In the genomic region with DNA sequence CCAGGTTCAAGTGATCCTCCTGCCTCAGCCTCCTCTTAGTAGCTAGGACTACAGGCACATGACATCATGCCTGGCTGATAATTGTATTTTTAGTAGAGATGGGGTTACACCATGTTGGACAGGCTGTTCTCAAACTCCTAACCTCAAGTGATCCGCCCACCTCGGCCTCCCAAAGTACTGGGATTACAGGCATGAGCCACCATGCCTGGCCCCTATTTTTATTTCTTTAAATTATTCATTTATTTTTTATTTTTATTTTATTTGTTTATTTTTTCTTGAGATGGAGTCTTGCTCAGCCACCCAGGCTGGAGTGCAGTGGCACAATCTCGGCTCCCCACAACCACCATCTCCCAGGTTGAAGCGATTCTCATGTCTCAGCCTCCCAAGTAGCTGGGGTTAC, we compare ENCODE assay signal across 8 cellular contexts.
DNase-seq lines count a peak whose midpoint lies in the region; ATAC-seq, FAIRE-seq and TF ChIP-seq lines count a peak whose summit lies in the region.
"Not testable (repeated sequence)": the region's sequence is repeated elsewhere in the genome, so short reads cannot be mapped to it uniquely, and the experiment has no call there.

No MANE protein-coding gene starts in this region.

- not testable (repeated sequence) for H3K9me3 Mint-ChIP-seq in CD8-positive, alpha-beta memory T cell
- peaks cover 29% of the 10 kb centered on the region for H3K9me3 Mint-ChIP-seq in WTC11

- H3K27ac Mint-ChIP-seq in CD8-positive, alpha-beta memory T cell: peak overlapping the region; percentile 95 to 100 (median 99)
- not testable (repeated sequence) for H3K27ac Mint-ChIP-seq in WTC11

- peak overlapping the region; percentile 64 for H3K9ac ChIP-seq in keratinocyte (ENCODE audit: control insufficient read depth, extremely low read depth, insufficient read depth, low read length)

- not testable (repeated sequence) for H3K27me3 ChIP-seq in CD8-positive, alpha-beta memory T cell (ENCODE audit: insufficient read depth, low read length, poor library complexity, severe bottlenecking); RWPE2 (ENCODE audit: insufficient read depth, poor library complexity, severe bottlenecking); breast epithelium; keratinocyte (ENCODE audit: control insufficient read depth, extremely low read depth, insufficient read depth, low read length)

- not testable (repeated sequence) for TF ChIP-seq EP300 in A549 (IDR thresholded peaks at IDR 0.05)

- intact Hi-C loops in breast epithelium (cut with DNase I; ENCODE audit: low total_unique reads): not testable (repeated sequence)

- H3K36me3 Mint-ChIP-seq in CD8-positive, alpha-beta memory T cell: not testable (repeated sequence)
- H3K36me3 Mint-ChIP-seq in WTC11: peaks cover 19% of the 10 kb centered on the region

- DNase-seq in A549 (ENCODE audit: low read depth in 1 of 2, low spot score in 1 of 2); CD8-positive, alpha-beta memory T cell; RWPE2 (ENCODE audit: low spot score); WTC11 (ENCODE audit: low spot score); breast epithelium (ENCODE audit: low spot score in 2 of 2); epithelial cell of prostate (ENCODE audit: low read depth, low spot score); keratinocyte (ENCODE audit: low read depth, low spot score): not testable (repeated sequence)

- CTCF ChIA-PET in A549 (lab: Yijun Ruan, JAX): interaction anchor here (0.9 to 1.5 kb wide), 4 partner anchors 73 to 205 kb away, joined by 3 to 5 read pairs (median 4); no protein-coding TSS in a partner anchor
- CTCF ChIA-PET in CD8-positive, alpha-beta memory T cell (lab: Charles Lee): interaction anchor here (1.0 kb wide), 1 partner anchor 7 kb away, joined by 3 read pairs; no protein-coding TSS in a partner anchor
- CTCF ChIA-PET in WTC11 (lab: Charles Lee): not testable (repeated sequence)

- not testable (repeated sequence) for ATAC-seq in A549; RWPE2 (ENCODE audit: low read depth); WTC11

- WGBS in A549 (ENCODE audit: missing lambda C conversion rate): 92% methylated on average over 4 of the region's 4 CpGs

- TF ChIP-seq CTCF in A549 (IDR thresholded peaks at IDR 0.05); RWPE2 (IDR thresholded peaks at IDR 0.05; ENCODE audit: poor library complexity, severe bottlenecking); WTC11 (IDR thresholded peaks at IDR 0.05); breast epithelium (IDR thresholded peaks at IDR 0.05); keratinocyte (optimal IDR thresholded peaks at IDR 0.05 in 1 of 3, IDR thresholded peaks at IDR 0.05 in 1 of 3, conservative IDR thresholded peaks at IDR 0.05 in 1 of 3; ENCODE audit: extremely low read depth in 1 of 3, insufficient read depth in 2 of 3, low read length in 3 of 3): not testable (repeated sequence)

- dilution Hi-C loops in keratinocyte (cut with MboI; ENCODE audit: extremely low pct_ligation_motif_present, low sequenced_read_pairs): not testable (repeated sequence)

- H2AFZ ChIP-seq in keratinocyte (ENCODE audit: control insufficient read depth, low read length): not testable (repeated sequence)

- POLR2A ChIA-PET in A549 (lab: Yijun Ruan, JAX): not testable (repeated sequence)
- POLR2A ChIA-PET in CD8-positive, alpha-beta memory T cell (lab: Charles Lee): interaction anchor here (0.6 kb wide), 1 partner anchor 226 kb away, joined by 7 read pairs; no protein-coding TSS in a partner anchor
- POLR2A ChIA-PET in WTC11 (lab: Charles Lee): interaction anchor here (1.3 kb wide), 1 partner anchor 55 kb away, joined by 3 read pairs; no protein-coding TSS in a partner anchor

- peak overlapping the region; percentile 61 to 79; a peak in 4 of 6 replicates for H3K27ac ChIP-seq in A549
- H3K27ac ChIP-seq in CD8-positive, alpha-beta memory T cell (ENCODE audit: low read depth, low read length): peak overlapping the region; percentile 91
- peak overlapping the region; percentile 98 for H3K27ac ChIP-seq in RWPE2 (ENCODE audit: poor library complexity, severe bottlenecking)
- H3K27ac ChIP-seq in breast epithelium: peak overlapping the region; percentile 82 to 88
- peak overlapping the region; percentile 100 for H3K27ac ChIP-seq in epithelial cell of prostate
- peak overlapping the region; percentile 99 for H3K27ac ChIP-seq in keratinocyte (ENCODE audit: control insufficient read depth, insufficient read depth, low read length)
- H3K27ac ChIP-seq in skin epidermis: peak overlapping the region in 14 of 21 experiments; percentile 18 to 90 (median 54)

- FAIRE-seq in A549 (lab: Jason Lieb, UNC); keratinocyte (lab: Jason Lieb, UNC): not testable (repeated sequence)

- not testable (repeated sequence) for H3K36me3 ChIP-seq in CD8-positive, alpha-beta memory T cell (ENCODE audit: insufficient read depth, low read length); breast epithelium; keratinocyte (ENCODE audit: control insufficient read depth in 2 of 2, extremely low read depth in 1 of 2, insufficient read depth in 2 of 2, low read length in 2 of 2)
- H3K36me3 ChIP-seq in RWPE2 (ENCODE audit: low read depth): peaks cover 21% of the 10 kb centered on the region

- H3K9me1 ChIP-seq in keratinocyte (ENCODE audit: control insufficient read depth, extremely low read depth, insufficient read depth, low read length): not testable (repeated sequence)

- peaks cover 70% of the 10 kb centered on the region for H3K79me2 ChIP-seq in keratinocyte (ENCODE audit: control insufficient read depth, insufficient read depth, low read length)

- H3K4me1 Mint-ChIP-seq in CD8-positive, alpha-beta memory T cell: peaks cover 87 to 93% (median 89%) of the 10 kb centered on the region in 3 donors
- peaks cover 23% of the 10 kb centered on the region for H3K4me1 Mint-ChIP-seq in WTC11

- H3K4me1 ChIP-seq in A549: peaks cover 94% of the 10 kb centered on the region
- H3K4me1 ChIP-seq in CD8-positive, alpha-beta memory T cell (ENCODE audit: insufficient read depth, low read length): peaks cover 77% of the 10 kb centered on the region
- H3K4me1 ChIP-seq in RWPE2 (ENCODE audit: insufficient read depth, poor library complexity, severe bottlenecking): peaks cover 71% of the 10 kb centered on the region
- H3K4me1 ChIP-seq in breast epithelium: not testable (repeated sequence)
- peaks cover 67% of the 10 kb centered on the region for H3K4me1 ChIP-seq in keratinocyte (ENCODE audit: control insufficient read depth, extremely low read depth, insufficient read depth, low read length)

- TF ChIP-seq RAD21 in A549 (conservative IDR thresholded peaks at IDR 0.05 in 1 of 2, IDR thresholded peaks at IDR 0.05 in 1 of 2): not testable (repeated sequence)

- not testable (repeated sequence) for H4K20me1 ChIP-seq in keratinocyte (ENCODE audit: control insufficient read depth, extremely low read depth, insufficient read depth, low read length)

- H3K4me3 Mint-ChIP-seq in CD8-positive, alpha-beta memory T cell: peak overlapping the region in 6 of 7 donors; percentile 45 to 70 (median 62)
- not testable (repeated sequence) for H3K4me3 Mint-ChIP-seq in WTC11

- H3K27me3 Mint-ChIP-seq in CD8-positive, alpha-beta memory T cell; WTC11 (ENCODE audit: low read depth): not testable (repeated sequence)

- not testable (repeated sequence) for H3K4me3 ChIP-seq in A549; CD8-positive, alpha-beta memory T cell (ENCODE audit: low read length); RWPE2 (ENCODE audit: severe bottlenecking); breast epithelium; keratinocyte (ENCODE audit: control insufficient read depth in 2 of 3, extremely low read depth in 1 of 3, insufficient read depth in 2 of 3, low read depth in 1 of 3, low read length in 3 of 3); skin epidermis

- not testable (repeated sequence) for TF ChIP-seq POLR2A in A549 (IDR thresholded peaks at IDR 0.05; ENCODE audit: low read length); breast epithelium (IDR thresholded peaks at IDR 0.05)

- H3K4me2 ChIP-seq in A549: peak overlapping the region; percentile 67; the same call in 1 of the 3 replicates
- not testable (repeated sequence) for H3K4me2 ChIP-seq in keratinocyte (ENCODE audit: control insufficient read depth, extremely low read depth, insufficient read depth, low read depth, low read length)

- not testable (repeated sequence) for H3K9me3 ChIP-seq in A549; CD8-positive, alpha-beta memory T cell (ENCODE audit: low read length); RWPE2 (ENCODE audit: severe bottlenecking); breast epithelium; keratinocyte (ENCODE audit: control insufficient read depth, low read depth, low read length)

TF ChIP-seq in A549, 52 proteins besides CTCF, POLR2A, EP300 and RAD21:
- 0 out of 5 replicates have a peak, but pooled peaks of 1 of the 2 experiments have one; percentile 13 for TF ChIP-seq JUN (IDR thresholded peaks at IDR 0.05)

TF ChIP-seq in WTC11, 78 proteins besides CTCF, POLR2A, EP300 and RAD21:
- TF ChIP-seq HMGA2 (CRISPR knock-in tag; IDR thresholded peaks at IDR 0.05): peak; percentile 53; the same call in 1 of the 2 replicates
